25 cellular contexts compared by ENCODE assay signal in the genomic region with DNA sequence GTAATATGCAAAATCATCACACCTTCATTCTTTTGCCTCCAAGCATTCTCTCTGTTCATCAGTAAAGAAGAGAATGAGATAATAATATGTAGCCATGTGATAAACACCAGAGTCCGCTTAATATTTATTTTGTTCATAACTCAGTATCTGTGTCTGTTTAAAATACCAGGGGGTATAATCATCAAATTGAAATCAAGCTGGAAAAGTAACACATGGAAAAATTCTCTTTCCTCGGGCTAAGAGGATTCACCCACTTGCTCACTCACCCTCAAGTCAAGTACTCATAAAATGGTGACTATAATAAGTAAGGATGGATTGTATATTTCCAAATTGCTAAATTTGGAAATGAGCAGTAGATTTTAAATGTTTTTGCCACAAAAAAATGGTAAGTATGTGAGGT.
"Had no signal": no experiment of that assay in that cellular context is flagged by ENCODE, and none has a peak within 500 bp of the region (broad histone marks: within the 10 kb centered on the region; RNA-seq: fewer than 3 reads in every experiment).

No MANE protein-coding gene starts in this region.

- H3K27me3 Mint-ChIP-seq: effector memory CD8-positive, alpha-beta T cell; naive B cell; natural killer cell treated with Interleukin-12 subunit alpha and Interleukin-12 subunit beta and Interleukin-15 and Interleukin-18, amount 100 ng/mL, for 72 hours had no signal

- H3K36me3 Mint-ChIP-seq: naive B cell; natural killer cell treated with Interleukin-12 subunit alpha and Interleukin-12 subunit beta and Interleukin-15 and Interleukin-18, amount 100 ng/mL, for 72 hours; stimulated activated effector memory CD8-positive, alpha-beta T cell treated with anti-CD3 and anti-CD28 coated beads, Interleukin-12 subunit alpha, Interleukin-12 subunit beta, amount 100 ng/mL, for 72 hours had no signal

- DNase-seq: cortex of kidney; effector memory CD8-positive, alpha-beta T cell; erythroblast; esophagus squamous epithelium; gastrocnemius medialis; head of caudate nucleus; kidney; mesenchymal stem cell; mucosa of descending colon; naive B cell; stimulated activated CD4-positive, alpha-beta T cell treated with anti-CD3 and anti-CD28 coated beads, Interleukin-2, amount 100 ng/mL, for 24 hours; stimulated activated CD4-positive, alpha-beta T cell treated with anti-CD3 and anti-CD28 coated beads, Interleukin-4, amount 100 ng/mL, for 24 hours; stimulated activated naive CD4-positive, alpha-beta T cell treated with Interleukin-2 at 50 U/mL for 16 hours; stomach; thyroid gland; trophoblast cell had no signal

- H3K4me1 Mint-ChIP-seq: naive B cell; stimulated activated effector memory CD8-positive, alpha-beta T cell treated with anti-CD3 and anti-CD28 coated beads, Interleukin-12 subunit alpha, Interleukin-12 subunit beta, amount 100 ng/mL, for 72 hours had no signal

- H3K4me3 Mint-ChIP-seq: effector memory CD8-positive, alpha-beta T cell; mesothelial cell of epicardium; naive B cell; natural killer cell treated with Interleukin-12 subunit alpha and Interleukin-12 subunit beta and Interleukin-15 and Interleukin-18, amount 100 ng/mL, for 72 hours; neural crest cell; stimulated activated effector memory CD8-positive, alpha-beta T cell treated with anti-CD3 and anti-CD28 coated beads, Interleukin-12 subunit alpha, Interleukin-12 subunit beta, amount 100 ng/mL, for 72 hours had no signal

- H3K27ac Mint-ChIP-seq: effector memory CD8-positive, alpha-beta T cell; mesothelial cell of epicardium; naive B cell; natural killer cell treated with Interleukin-12 subunit alpha and Interleukin-12 subunit beta and Interleukin-15 and Interleukin-18, amount 100 ng/mL, for 72 hours; stimulated activated effector memory CD8-positive, alpha-beta T cell treated with anti-CD3 and anti-CD28 coated beads, Interleukin-12 subunit alpha, Interleukin-12 subunit beta, amount 100 ng/mL, for 72 hours had no signal

- H3K4me3 ChIP-seq: esophagus squamous epithelium, gastrocnemius medialis, hepatocyte, mucosa of descending colon, prostate gland, right atrium auricular region, smooth muscle cell, stomach, thyroid gland, vagina had no signal
